Comparison of ENCODE assay signal across 18 cellular contexts in genomic region chr14:38758661-38759060, GRCh38.
"Had no signal": no experiment of that assay in that cellular context is flagged by ENCODE, and none has a peak within 500 bp of the region (broad histone marks: within the 10 kb centered on the region; RNA-seq: fewer than 3 reads in every experiment).

No MANE protein-coding gene starts in this region.

- H3K4me3 ChIP-seq: coronary artery, dorsolateral prefrontal cortex, esophagus muscularis mucosa, heart right ventricle, left lung, lower lobe of right lung, mucosa of descending colon had no signal

- DNase-seq: dermis blood vessel endothelial cell; dorsolateral prefrontal cortex; effector CD4-positive, alpha-beta T cell; effector memory CD4-positive, alpha-beta T cell; foreskin keratinocyte; glutamatergic neuron; head of caudate nucleus; heart right ventricle; hippocampal formation; left cardiac atrium; left lung; left ventricle myocardium superior; lower lobe of right lung; mesenchymal stem cell; mucosa of descending colon; naive thymus-derived CD4-positive, alpha-beta T cell had no signal

- H3K27ac ChIP-seq: coronary artery, dorsolateral prefrontal cortex, esophagus muscularis mucosa, foreskin keratinocyte, heart right ventricle, left lung, lower lobe of right lung had no signal

- H3K9me3 ChIP-seq: lower lobe of right lung, mucosa of descending colon had no signal

- H3K4me1 ChIP-seq: esophagus muscularis mucosa, foreskin keratinocyte, heart right ventricle, left lung, lower lobe of right lung had no signal

- H3K27me3 ChIP-seq: dorsolateral prefrontal cortex, esophagus muscularis mucosa, foreskin keratinocyte, heart right ventricle, left lung had no signal

- H3K36me3 ChIP-seq: esophagus muscularis mucosa, heart right ventricle, left lung, lower lobe of right lung had no signal
